Comparison of ENCODE assay signal across 1 cellular context in genomic region chr20:61445741-61446140, GRCh38.
TF ChIP-seq lines count a peak whose summit lies in the region.

No MANE protein-coding gene starts in this region.

TF ChIP-seq in H1, 55 proteins besides CTCF, POLR2A, EP300 and RAD21 (continued from another document):
- TF ChIP-seq RBBP5 (IDR thresholded peaks at IDR 0.05; ENCODE audit: borderline replicate concordance, low read depth, low read length) (no peak), BACH1 (IDR thresholded peaks at IDR 0.05; ENCODE audit: low read length) (no peak), SP1 (IDR thresholded peaks at IDR 0.05; ENCODE audit: low read depth, low read length) (no peak), BRCA1 (IDR thresholded peaks at IDR 0.05; ENCODE audit: low read depth, low read length) (no peak), RXRA (IDR thresholded peaks at IDR 0.05; ENCODE audit: insufficient read depth, low read depth, low read length) (no peak), SIRT6 (IDR thresholded peaks at IDR 0.05; ENCODE audit: low read length) (no peak), JUND (IDR thresholded peaks at IDR 0.05; ENCODE audit: low read length) (no peak), GTF2F1 (IDR thresholded peaks at IDR 0.05; ENCODE audit: borderline replicate concordance, low read depth, low read length) (no peak)
